Comparison of ENCODE assay signal across 20 cellular contexts in the genomic region with DNA sequence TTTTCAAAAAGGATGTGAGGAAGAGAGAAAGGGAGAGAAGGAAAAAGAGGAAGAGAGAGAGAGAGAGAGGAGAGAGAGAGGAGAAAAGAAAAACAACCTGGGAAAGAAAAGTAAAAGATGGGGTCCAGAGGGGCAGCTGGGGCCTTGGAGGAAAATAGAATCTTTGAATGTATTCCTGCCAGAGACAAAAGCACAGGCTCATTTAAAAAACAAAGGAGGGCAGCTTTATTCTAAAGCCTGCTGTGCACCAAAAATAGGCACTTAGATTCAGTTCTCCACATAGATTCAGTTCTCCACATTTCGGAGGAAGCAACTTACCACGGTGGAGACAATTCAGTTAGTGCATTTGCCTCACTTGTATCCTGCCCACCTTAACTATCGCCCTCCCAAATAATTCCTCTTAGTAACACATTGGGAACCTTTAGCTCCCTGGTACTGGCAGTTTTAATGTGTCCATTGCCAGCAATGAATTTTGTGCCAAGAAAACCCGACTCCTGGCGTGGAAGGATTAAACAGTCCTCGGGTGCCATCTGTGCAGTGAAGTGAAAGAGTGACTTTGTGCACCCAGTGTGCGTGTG.
DNase-seq lines count a peak whose midpoint lies in the region.
"Had no signal": no experiment of that assay in that cellular context is flagged by ENCODE, and none has a peak within 500 bp of the region (broad histone marks: within the 10 kb centered on the region; RNA-seq: fewer than 3 reads in every experiment).

No MANE protein-coding gene starts in this region.

- H3K27ac Mint-ChIP-seq in activated T-helper 1 cell treated with anti-CD3 and anti-CD28 coated beads, Interleukin-12 subunit alpha, Interleukin-12 subunit beta, Interleukin-2, Interleukin-4 antibody, amounts not matched to agents 30 ng/mL and 10 ng/mL and 1 ng/mL, durations not matched to agents 14 hours and 24 hours and 36 hours: peak overlapping the region; percentile 66
- H3K27ac Mint-ChIP-seq: CD4-positive, alpha-beta T cell had no signal

- peak; percentile 2 for DNase-seq in NCI-H1092 treated with DMSO at 0.1 percent for 48 hours (lab: John Stamatoyannopoulos, UW)
- no peak for DNase-seq in NCI-H1092 (lab: John Stamatoyannopoulos, UW)
- no peak for DNase-seq in activated T-helper 1 cell treated with anti-CD3 and anti-CD28 coated beads, Interleukin-12 subunit alpha, Interleukin-12 subunit beta, Interleukin-2, Interleukin-4 antibody, amounts not matched to agents 30 ng/mL and 10 ng/mL and 1 ng/mL, durations not matched to agents 14 hours and 24 hours and 36 hours (ENCODE audit: low spot score)
- peak; percentile 41 for DNase-seq in midbrain (lab: John Stamatoyannopoulos, UW)
- no peak for DNase-seq in DMS153 (lab: John Stamatoyannopoulos, UW)
- DNase-seq in GM03348 (ENCODE audit: low spot score): no peak
- DNase-seq in DMS114 treated with DMSO at 0.1 percent for 48 hours (lab: John Stamatoyannopoulos, UW; ENCODE audit: unreplicated experiment): no peak
- DNase-seq: activated gamma-delta T cell; CD4-positive, alpha-beta T cell; GDM1; IMR-90; NCI-H1436; NCI-H526 treated with DMSO at 0.1 percent for 48 hours; sigmoid colon; stimulated activated CD4-positive, alpha-beta T cell treated with anti-CD3 and anti-CD28 coated beads, Interleukin-4, amount 100 ng/mL, for 24 hours; trophoblast cell had no signal

- peak overlapping the region; percentile 65; the same call in 1 of the 2 replicates for H3K27ac ChIP-seq in HUES6 (ENCODE audit: low read depth, low read length)
- H3K27ac ChIP-seq: 22Rv1, breast epithelium, sigmoid colon had no signal

- H3K4me3 ChIP-seq in HUES6 (ENCODE audit: low read depth, low read length): no peak overlapping the region
- H3K4me3 ChIP-seq: breast epithelium, lung, sigmoid colon had no signal

- no peaks in the 10 kb centered on the region for H3K27me3 Mint-ChIP-seq in activated T-helper 1 cell treated with anti-CD3 and anti-CD28 coated beads, Interleukin-12 subunit alpha, Interleukin-12 subunit beta, Interleukin-2, Interleukin-4 antibody, amounts not matched to agents 30 ng/mL and 10 ng/mL and 1 ng/mL, durations not matched to agents 14 hours and 24 hours and 36 hours (ENCODE audit: insufficient read depth)
- H3K27me3 Mint-ChIP-seq: CD4-positive, alpha-beta T cell had no signal

- H3K36me3 Mint-ChIP-seq in activated T-helper 1 cell treated with anti-CD3 and anti-CD28 coated beads, Interleukin-12 subunit alpha, Interleukin-12 subunit beta, Interleukin-2, Interleukin-4 antibody, amounts not matched to agents 30 ng/mL and 10 ng/mL and 1 ng/mL, durations not matched to agents 14 hours and 24 hours and 36 hours (ENCODE audit: low read depth): peaks cover 76% of the 10 kb centered on the region

- peaks cover 80% of the 10 kb centered on the region for H3K4me1 Mint-ChIP-seq in activated T-helper 1 cell treated with anti-CD3 and anti-CD28 coated beads, Interleukin-12 subunit alpha, Interleukin-12 subunit beta, Interleukin-2, Interleukin-4 antibody, amounts not matched to agents 30 ng/mL and 10 ng/mL and 1 ng/mL, durations not matched to agents 14 hours and 24 hours and 36 hours (ENCODE audit: low read depth)

- H3K4me3 Mint-ChIP-seq in activated T-helper 1 cell treated with anti-CD3 and anti-CD28 coated beads, Interleukin-12 subunit alpha, Interleukin-12 subunit beta, Interleukin-2, Interleukin-4 antibody, amounts not matched to agents 30 ng/mL and 10 ng/mL and 1 ng/mL, durations not matched to agents 14 hours and 24 hours and 36 hours: no peak overlapping the region
- H3K4me3 Mint-ChIP-seq: CD4-positive, alpha-beta T cell had no signal

- no peaks in the 10 kb centered on the region for H3K27me3 ChIP-seq in HUES6 (ENCODE audit: control insufficient read depth, insufficient read depth, low read length)
- H3K27me3 ChIP-seq: breast epithelium, sigmoid colon had no signal

- no peak overlapping the region for H3K9ac ChIP-seq in HUES6 (ENCODE audit: low read length)

- H3K4me1 ChIP-seq in HUES6 (ENCODE audit: control insufficient read depth, insufficient read depth, low read length): peaks cover 38% of the 10 kb centered on the region
- H3K4me1 ChIP-seq: breast epithelium, sigmoid colon had no signal

- intact Hi-C loops in activated T-helper 1 cell treated with anti-CD3 and anti-CD28 coated beads, Interleukin-12 subunit alpha, Interleukin-12 subunit beta, Interleukin-2, Interleukin-4 antibody, amounts not matched to agents 30 ng/mL and 10 ng/mL and 1 ng/mL, durations not matched to agents 14 hours and 24 hours and 36 hours (cut with micrococcal nuclease): no loop called here

- no peaks in the 10 kb centered on the region for H3K9me3 ChIP-seq in HUES6 (ENCODE audit: control insufficient read depth, insufficient read depth, low read depth, low read length)
- H3K9me3 ChIP-seq: breast epithelium, sigmoid colon had no signal

- H3K36me3 ChIP-seq in HUES6 (ENCODE audit: control insufficient read depth, insufficient read depth, low read length): no peaks in the 10 kb centered on the region
- H3K36me3 ChIP-seq: breast epithelium, sigmoid colon had no signal

- peaks cover 6% of the 10 kb centered on the region for H3K9me3 Mint-ChIP-seq in activated T-helper 1 cell treated with anti-CD3 and anti-CD28 coated beads, Interleukin-12 subunit alpha, Interleukin-12 subunit beta, Interleukin-2, Interleukin-4 antibody, amounts not matched to agents 30 ng/mL and 10 ng/mL and 1 ng/mL, durations not matched to agents 14 hours and 24 hours and 36 hours
- H3K9me3 Mint-ChIP-seq: CD4-positive, alpha-beta T cell had no signal

Comparison
In these comparisons a context has a peak if more than half of its experiments do, and no peak if none do; other contexts are left out.
1. DNase-seq: peak in NCI-H1092 treated with DMSO at 0.1 percent for 48 hours (single experiment) and midbrain (single experiment); none in NCI-H1092 (single experiment), activated T-helper 1 cell treated with anti-CD3 and anti-CD28 coated beads, Interleukin-12 subunit alpha, Interleukin-12 subunit beta, Interleukin-2, Interleukin-4 antibody, amounts not matched to agents 30 ng/mL and 10 ng/mL and 1 ng/mL, durations not matched to agents 14 hours and 24 hours and 36 hours (single experiment), DMS153 (single experiment), GM03348 (single experiment) and DMS114 treated with DMSO at 0.1 percent for 48 hours (single experiment).